In genomic region chr1:78081980-78082860, GRCh38 we compare ENCODE assay signal across 12 cellular contexts. TPM values are rescaled to one million over a fixed set of nuclear protein-coding genes. Genes with fewer than 3 reads are reported as not detected.
DNase-seq lines count a peak whose midpoint lies in the region; ATAC-seq and TF ChIP-seq lines count a peak whose summit lies in the region.
"Had no signal": no experiment of that assay in that cellular context is flagged by ENCODE, and none has a peak within 500 bp of the region (broad histone marks: within the 10 kb centered on the region; RNA-seq: fewer than 3 reads in every experiment).

No MANE protein-coding gene starts in this region.

- TF ChIP-seq POLR2A in esophagus muscularis mucosa (IDR thresholded peaks at IDR 0.05; ENCODE audit: low read depth) = no peak

- no peak for TF ChIP-seq EP300 in esophagus muscularis mucosa (IDR thresholded peaks at IDR 0.05)

- no peaks in the 10 kb centered on the region for H3K27me3 ChIP-seq in adipocyte (replicated peaks; ENCODE audit: control insufficient read depth, insufficient read depth, low read length)
- no peaks in the 10 kb centered on the region for H3K27me3 ChIP-seq in esophagus muscularis mucosa
- no peaks in the 10 kb centered on the region for H3K27me3 ChIP-seq in thoracic aorta (replicated peaks; ENCODE audit: insufficient read depth)

- peak; percentile 79 for ATAC-seq in thoracic aorta (ENCODE audit: insufficient number of reproducible peaks, low FRiP score, low read depth)
- ATAC-seq: activated CD8-positive, alpha-beta memory T cell treated with anti-CD3 and anti-CD28 coated beads, Interleukin-2, amount 10 ng/mL, durations not matched to agents 7 days and 5 days had no signal

- peak; percentile 55 for DNase-seq in adipocyte (ENCODE audit: low read depth)
- no peak for DNase-seq in esophagus muscularis mucosa (ENCODE audit: extremely low spot score)
- DNase-seq in iris pigment epithelial cell (ENCODE audit: low read depth) = peak; percentile 57
- DNase-seq in thoracic aorta (ENCODE audit: low spot score) = no peak
- no peak for DNase-seq in DMS79 treated with DMSO at 0.1 percent for 48 hours (lab: John Stamatoyannopoulos, UW)
- DNase-seq in NCI-H510A treated with DMSO at 0.1 percent for 48 hours (lab: John Stamatoyannopoulos, UW) = no peak
- no peak for DNase-seq in effector CD4-positive, alpha-beta T cell
- DNase-seq: activated CD4-positive, CD25-positive, alpha-beta regulatory T cell treated with anti-CD3 and anti-CD28 coated beads, Interleukin-2, amount 50 U/mL, for 72 hours; activated CD8-positive, alpha-beta memory T cell treated with anti-CD3 and anti-CD28 coated beads, Interleukin-2, amount 10 ng/mL, durations not matched to agents 7 days and 5 days; RPMI8226; substantia nigra had no signal

- H3K4me3 ChIP-seq in adipocyte (ENCODE audit: low read length) (peak overlapping the region; percentile 38), esophagus muscularis mucosa (no peak overlapping the region), thoracic aorta (no peak overlapping the region)
- H3K4me3 ChIP-seq: prostate gland had no signal

- intact Hi-C loops in esophagus muscularis mucosa (cut with DNase I) = no loop called here

- H3K36me3 ChIP-seq in adipocyte (ENCODE audit: control insufficient read depth, insufficient read depth, low read length, severe bottlenecking) (no peaks in the 10 kb centered on the region), esophagus muscularis mucosa (no peaks in the 10 kb centered on the region), thoracic aorta (no peaks in the 10 kb centered on the region)
- H3K36me3 ChIP-seq: prostate gland had no signal

- WGBS in esophagus muscularis mucosa = 76% methylated on average over 5 of the region's 5 CpGs

- TF ChIP-seq CTCF in esophagus muscularis mucosa (IDR thresholded peaks at IDR 0.05) = no peak
- no peak for TF ChIP-seq CTCF in thoracic aorta (IDR thresholded peaks at IDR 0.05)

- H3K4me1 ChIP-seq in adipocyte (ENCODE audit: control insufficient read depth, insufficient read depth, low read length) (peaks cover 50% of the 10 kb centered on the region), esophagus muscularis mucosa (peaks cover 20 to 35% (median 26%) of the 10 kb centered on the region in 4 donors), thoracic aorta (ENCODE audit: control insufficient read depth in 1 of 2, low read depth in 2 of 2) (peaks cover 21 to 32% of the 10 kb centered on the region in 2 donors)
- H3K4me1 ChIP-seq: prostate gland had no signal

- H3K9me3 ChIP-seq in adipocyte (ENCODE audit: control insufficient read depth, low read length) (peaks cover 11% of the 10 kb centered on the region), esophagus muscularis mucosa (peaks cover 0 to 9% (median 7%) of the 10 kb centered on the region in 4 donors), thoracic aorta (peaks cover 7% of the 10 kb centered on the region)
- H3K9me3 ChIP-seq: prostate gland had no signal

- H3K27ac ChIP-seq in esophagus muscularis mucosa (replicated peaks in 1 of 4) (peak overlapping the region; percentile 28 to 48 (median 32)), thoracic aorta (peak overlapping the region; percentile 21 to 55)
- H3K27ac ChIP-seq: prostate gland had no signal

- peak overlapping the region; percentile 74 for H3K9ac ChIP-seq in adipocyte (ENCODE audit: low read length)

RNA-seq across cellular contexts. Expression of gene GIPC2, which starts 36.5 kb away (rescaled TPM):
- total RNA-seq in esophagus muscularis mucosa (1 to 10 TPM; 4.5 to 8.7 (median 6.8) TPM), thoracic aorta (1 to 10 TPM; 1.6 to 3.2 TPM)

Comparison
In these comparisons a context has a peak if more than half of its experiments do, and no peak if none do; other contexts are left out.
1. DNase-seq: peak in adipocyte (single experiment) and iris pigment epithelial cell (single experiment); none in esophagus muscularis mucosa (single experiment), thoracic aorta (single experiment), DMS79 treated with DMSO at 0.1 percent for 48 hours (single experiment), NCI-H510A treated with DMSO at 0.1 percent for 48 hours (single experiment) and effector CD4-positive, alpha-beta T cell (single experiment).